15 cellular contexts compared by ENCODE assay signal in genomic region chr6:37971263-37971662, GRCh38.
DNase-seq lines count a peak whose midpoint lies in the region; ATAC-seq and TF ChIP-seq lines count a peak whose summit lies in the region.
"Had no signal": no experiment of that assay in that cellular context is flagged by ENCODE, and none has a peak within 500 bp of the region (broad histone marks: within the 10 kb centered on the region; RNA-seq: fewer than 3 reads in every experiment).

No MANE protein-coding gene starts in this region.

- TF ChIP-seq RAD21 in IMR-90 (IDR thresholded peaks at IDR 0.05; ENCODE audit: low read length), result no peak

- in situ Hi-C loops in IMR-90 (cut with MboI; ENCODE audit: low sequenced_read_pairs), result no loop called here

- H3K4me1 ChIP-seq in left ventricle myocardium inferior (peaks cover 33% of the 10 kb centered on the region), IMR-90 (ENCODE audit: control insufficient read depth, insufficient read depth, low read length) (peaks cover 2% of the 10 kb centered on the region)

- H2AK9ac ChIP-seq in IMR-90 (replicated peaks; ENCODE audit: low read depth, low read length, poor library complexity), result no peak overlapping the region

- H3K4me2 ChIP-seq in IMR-90 (ENCODE audit: low read depth, low read length), result peak overlapping the region; percentile 26; the same call in 1 of the 2 replicates

- intact Hi-C loops in Right ventricle myocardium superior (cut with DNase I), result no loop called here
- intact Hi-C loops in left ventricle myocardium inferior (cut with micrococcal nuclease), result no loop called here
- intact Hi-C loops in IMR-90 (cut with micrococcal nuclease), result no loop called here

- H3K9ac ChIP-seq in IMR-90 (ENCODE audit: low read depth, low read length), result no peak overlapping the region
- H3K9ac ChIP-seq: KMS-11 had no signal

- no peak overlapping the region for H4K91ac ChIP-seq in IMR-90 (ENCODE audit: insufficient read depth, low read depth, low read length)

- no peak overlapping the region for H2BK120ac ChIP-seq in IMR-90 (ENCODE audit: low read depth, low read length)

- no peak for TF ChIP-seq POLR2A in IMR-90 (IDR thresholded peaks at IDR 0.05; ENCODE audit: low read depth, low read length)

- ATAC-seq in Right ventricle myocardium superior (ENCODE audit: poor library complexity) (peak; percentile 76), IMR-90 (ENCODE audit: low read depth) (peak; percentile 10; the same call in 1 of the 2 replicates), GM21367 (IDR thresholded peaks at IDR 0.05; ENCODE audit: unreplicated experiment) (no peak)
- ATAC-seq: PC-3 had no signal

- no peak for TF ChIP-seq CTCF in left ventricle myocardium inferior (IDR thresholded peaks at IDR 0.05; ENCODE audit: borderline replicate concordance)
- no peak for TF ChIP-seq CTCF in IMR-90 (conservative IDR thresholded peaks at IDR 0.05; ENCODE audit: low read depth, low read length)
- TF ChIP-seq CTCF in fibroblast of villous mesenchyme (IDR thresholded peaks at IDR 0.05; ENCODE audit: insufficient read depth, low read depth, low read length), result no peak

- no peak overlapping the region for H3K4ac ChIP-seq in IMR-90 (ENCODE audit: low read depth, low read length)

- H2AK5ac ChIP-seq in IMR-90 (ENCODE audit: low read depth, low read length), result no peak overlapping the region

- no peak overlapping the region for H3K18ac ChIP-seq in IMR-90 (ENCODE audit: low read depth, low read length)

- no TSS peak for BruUV-seq in IMR-90 (replicated peaks; lab: Mats Ljungman, UMichigan)

- POLR2A ChIA-PET in IMR-90 (lab: Charles Lee; ENCODE audit: unreplicated experiment), result no interaction called here

- H2BK5ac ChIP-seq in IMR-90 (ENCODE audit: low read depth, low read length, poor library complexity, severe bottlenecking), result no peak overlapping the region

- no peak overlapping the region for H3K14ac ChIP-seq in IMR-90 (replicated peaks; ENCODE audit: low read depth, low read length)

- DNase-seq in Right ventricle myocardium superior, result no peak
- DNase-seq in left ventricle myocardium inferior, result no peak
- no peak for DNase-seq in IMR-90
- DNase-seq in fibroblast of villous mesenchyme (ENCODE audit: low read depth), result peak; percentile 40
- peak; percentile 16 for DNase-seq in midbrain (lab: John Stamatoyannopoulos, UW)
- DNase-seq in globus pallidus (ENCODE audit: low spot score), result no peak
- no peak for DNase-seq in stimulated activated CD4-positive, alpha-beta T cell treated with anti-CD3 and anti-CD28 coated beads, Interleukin-2, amount 100 ng/mL, for 24 hours
- DNase-seq: CD4-positive, alpha-beta memory T cell; HFFc6; MM.1S; NCI-H1105 treated with DMSO at 0.1 percent for 48 hours; NCI-H187; PC-3 had no signal

- H3K4me3 ChIP-seq in left ventricle myocardium inferior (no peak overlapping the region), IMR-90 (ENCODE audit: insufficient read depth, low read depth, low read length) (no peak overlapping the region), fibroblast of villous mesenchyme (ENCODE audit: low read depth, low read length) (no peak overlapping the region)

- CTCF ChIA-PET in IMR-90 (lab: Yijun Ruan, JAX), result interaction anchor here (0.6 kb wide), 1 partner anchor 17 kb away, joined by 3 read pairs; no protein-coding TSS in a partner anchor

- no CpG with 5 or more reads among the region's 2 CpGs for WGBS in IMR-90 (ENCODE audit: extremely low coverage in 2 of 2, insufficient read length in 1 of 2), 2 experiments

- no peak overlapping the region for H3K56ac ChIP-seq in IMR-90 (ENCODE audit: extremely low read depth, insufficient read depth, low read length)

- H3K79me1 ChIP-seq in IMR-90 (ENCODE audit: low read depth in 1 of 2, low read length in 2 of 2), result peaks cover 26 to 75% of the 10 kb centered on the region in 2 experiments

- H3K27ac ChIP-seq in left ventricle myocardium inferior (replicated peaks) (no peak overlapping the region), IMR-90 (ENCODE audit: insufficient read depth, low read length) (peak overlapping the region; percentile 50; the same call in 1 of the 2 replicates)

- H3K27me3 ChIP-seq in left ventricle myocardium inferior (ENCODE audit: low read depth) (no peaks in the 10 kb centered on the region), IMR-90 (ENCODE audit: control insufficient read depth, insufficient read depth, low read length) (no peaks in the 10 kb centered on the region)

- H4K20me1 ChIP-seq in IMR-90 (ENCODE audit: insufficient read depth, low read length), result peaks cover 62% of the 10 kb centered on the region

- no peak overlapping the region for H3K23ac ChIP-seq in IMR-90 (ENCODE audit: low read depth, low read length)

- no peak overlapping the region for H2BK20ac ChIP-seq in IMR-90 (ENCODE audit: low read depth, low read length)

- peaks cover 10% of the 10 kb centered on the region for H3K36me3 ChIP-seq in left ventricle myocardium inferior
- H3K36me3 ChIP-seq in IMR-90 (ENCODE audit: control insufficient read depth, insufficient read depth, low read length), result 0 out of 2 replicates have a peak, but pooled peaks cover 2% of the 10 kb centered on the region

- H3K9me3 ChIP-seq in left ventricle myocardium inferior (replicated peaks) (peaks cover 29% of the 10 kb centered on the region), IMR-90 (ENCODE audit: control insufficient read depth, insufficient read depth, low read length) (peaks cover 2% of the 10 kb centered on the region)

- H4K5ac ChIP-seq in IMR-90 (ENCODE audit: low read depth, low read length), result no peak overlapping the region

- H2BK15ac ChIP-seq in IMR-90 (ENCODE audit: low read depth, low read length), result no peak overlapping the region

- dilution Hi-C loops in IMR-90 (cut with HindIII; ENCODE audit: low sequenced_read_pairs, unreplicated experiment), result no loop called here

- H3K9me1 ChIP-seq in IMR-90 (ENCODE audit: insufficient read depth, low read length), result no peaks in the 10 kb centered on the region

- no peak overlapping the region for H4K8ac ChIP-seq in IMR-90 (ENCODE audit: low read depth in 2 of 2, low read length in 2 of 2)

- no peak overlapping the region for H2AFZ ChIP-seq in IMR-90 (replicated peaks; ENCODE audit: low read length, poor library complexity)

TF ChIP-seq in IMR-90, 13 proteins besides CTCF, POLR2A, EP300 and RAD21:
- TF ChIP-seq MXI1 (IDR thresholded peaks at IDR 0.05; ENCODE audit: borderline replicate concordance, low read depth, low read length), result no peak
- TF ChIP-seq MAZ (IDR thresholded peaks at IDR 0.05; ENCODE audit: borderline replicate concordance, low read depth, low read length), result no peak
- no peak for TF ChIP-seq BHLHE40 (IDR thresholded peaks at IDR 0.05; ENCODE audit: low read depth, low read length)
- no peak for TF ChIP-seq NFE2L2 (IDR thresholded peaks at IDR 0.05; ENCODE audit: low read depth, low read length)
- no peak for TF ChIP-seq ELK1 (IDR thresholded peaks at IDR 0.05; ENCODE audit: borderline replicate concordance, low read depth, low read length)
- TF ChIP-seq, protein P1, sequence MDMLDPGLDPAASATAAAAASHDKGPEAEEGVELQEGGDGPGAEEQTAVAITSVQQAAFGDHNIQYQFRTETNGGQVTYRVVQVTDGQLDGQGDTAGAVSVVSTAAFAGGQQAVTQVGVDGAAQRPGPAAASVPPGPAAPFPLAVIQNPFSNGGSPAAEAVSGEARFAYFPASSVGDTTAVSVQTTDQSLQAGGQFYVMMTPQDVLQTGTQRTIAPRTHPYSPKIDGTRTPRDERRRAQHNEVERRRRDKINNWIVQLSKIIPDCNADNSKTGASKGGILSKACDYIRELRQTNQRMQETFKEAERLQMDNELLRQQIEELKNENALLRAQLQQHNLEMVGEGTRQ (IDR thresholded peaks at IDR 0.05; ENCODE audit: low read depth, low read length), result no peak
- no peak for TF ChIP-seq MAFK (IDR thresholded peaks at IDR 0.05; ENCODE audit: low read depth, low read length)
- TF ChIP-seq CEBPB (IDR thresholded peaks at IDR 0.05; ENCODE audit: low read depth, low read length), result no peak
- no peak for TF ChIP-seq RFX5 (IDR thresholded peaks at IDR 0.05; ENCODE audit: low read depth, low read length)
- no peak for TF ChIP-seq CHD1 (IDR thresholded peaks at IDR 0.05; ENCODE audit: low read depth, low read length)
- no peak for TF ChIP-seq FOS (IDR thresholded peaks at IDR 0.05; ENCODE audit: low read depth, low read length)
- no peak for TF ChIP-seq RCOR1 (IDR thresholded peaks at IDR 0.05; ENCODE audit: insufficient replicate concordance, low read length)
- TF ChIP-seq SMC3 (IDR thresholded peaks at IDR 0.05; ENCODE audit: low read depth, low read length), result no peak

Comparison
In these comparisons a context has a peak if more than half of its experiments do, and no peak if none do; other contexts are left out.
1. DNase-seq: peak in fibroblast of villous mesenchyme (single experiment) and midbrain (single experiment); none in Right ventricle myocardium superior (single experiment), left ventricle myocardium inferior (single experiment), IMR-90 (single experiment), globus pallidus (single experiment) and stimulated activated CD4-positive, alpha-beta T cell treated with anti-CD3 and anti-CD28 coated beads, Interleukin-2, amount 100 ng/mL, for 24 hours (0 of 2).